ENCODE assay signal across 8 cellular contexts in the genomic region with DNA sequence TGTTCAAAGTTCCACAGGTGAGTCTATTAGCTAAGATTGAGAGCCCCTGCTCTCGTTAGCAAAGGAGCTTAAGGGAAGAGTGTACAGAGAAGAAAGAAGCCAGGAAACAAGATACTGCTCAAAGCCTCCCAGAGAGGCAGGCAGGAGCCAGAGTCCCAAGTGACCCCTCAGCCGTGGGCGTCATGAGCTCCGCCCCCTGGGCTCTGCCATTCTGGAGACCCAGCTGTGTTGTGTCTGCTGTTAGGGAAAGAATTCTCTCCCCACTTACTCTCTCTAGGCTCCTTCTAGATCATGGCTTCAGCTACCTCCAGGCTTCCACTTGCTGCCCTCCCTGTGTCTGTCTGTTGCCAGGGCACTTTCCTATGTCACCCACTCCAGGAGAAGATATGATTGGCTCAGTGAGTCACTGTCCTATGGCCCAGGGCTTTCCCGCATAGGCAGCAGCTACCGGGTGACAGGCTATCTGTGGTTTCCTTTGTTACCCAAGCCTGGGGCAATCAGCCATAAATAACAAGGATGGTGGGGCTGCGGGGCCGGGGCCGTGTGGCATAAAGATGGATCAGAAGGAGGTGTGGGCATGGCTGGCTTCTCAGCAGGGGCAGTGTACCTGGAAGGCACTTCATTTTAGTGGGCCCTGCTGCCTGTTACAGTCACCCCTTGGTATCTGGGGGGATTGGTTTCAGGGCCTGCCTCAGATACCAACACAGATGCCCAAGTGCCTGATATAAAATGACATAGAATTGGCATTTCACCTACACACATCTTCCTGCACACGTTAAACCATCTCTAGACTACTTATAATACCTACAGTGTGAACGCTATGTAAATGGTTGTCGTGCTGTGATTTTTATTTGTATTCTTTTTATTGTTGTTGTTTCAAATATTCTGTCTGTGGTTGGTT.
DNase-seq lines count a peak whose midpoint lies in the region; ATAC-seq lines count a peak whose summit lies in the region.

No MANE protein-coding gene starts in this region.

- ATAC-seq in T-helper 17 cell, result peak; percentile 65
- ATAC-seq in sciatic nerve, result peak; percentile 57
- ATAC-seq in HG03045 (IDR thresholded peaks at IDR 0.05; ENCODE audit: unreplicated experiment), result no peak

- H3K9me3 ChIP-seq in T-helper 17 cell (ENCODE audit: control insufficient read depth, low read length, poor library complexity, severe bottlenecking), result no peaks in the 10 kb centered on the region

- intact Hi-C loops in sciatic nerve (cut with DNase I), result no loop called here

- peaks cover 10% of the 10 kb centered on the region for H3K4me1 Mint-ChIP-seq in activated CD4-positive, alpha-beta T cell treated with anti-CD3 and anti-CD28 coated beads, Interleukin-2, amount 10 ng/mL, durations not matched to agents 7 days and 5 days
- H3K4me1 Mint-ChIP-seq in T-helper 17 cell, result peaks cover 5% of the 10 kb centered on the region

- peaks cover 2% of the 10 kb centered on the region for H3K36me3 Mint-ChIP-seq in activated CD4-positive, alpha-beta T cell treated with anti-CD3 and anti-CD28 coated beads, Interleukin-2, amount 10 ng/mL, durations not matched to agents 7 days and 5 days (ENCODE audit: low read depth)
- H3K36me3 Mint-ChIP-seq in T-helper 17 cell (ENCODE audit: low read depth), result no peaks in the 10 kb centered on the region

- no peaks in the 10 kb centered on the region for H3K9me3 Mint-ChIP-seq in activated CD4-positive, alpha-beta T cell treated with anti-CD3 and anti-CD28 coated beads, Interleukin-2, amount 10 ng/mL, durations not matched to agents 7 days and 5 days

- H3K4me3 Mint-ChIP-seq in activated CD4-positive, alpha-beta T cell treated with anti-CD3 and anti-CD28 coated beads, Interleukin-2, amount 10 ng/mL, durations not matched to agents 7 days and 5 days, result no peak overlapping the region
- H3K4me3 Mint-ChIP-seq in T-helper 17 cell, result no peak overlapping the region

- POLR2A ChIA-PET in activated CD4-positive, alpha-beta T cell treated with anti-CD3 and anti-CD28 coated beads, Interleukin-2, amount 10 ng/mL, durations not matched to agents 7 days and 5 days (lab: Charles Lee), result no interaction called here

- no peaks in the 10 kb centered on the region for H3K27me3 Mint-ChIP-seq in activated CD4-positive, alpha-beta T cell treated with anti-CD3 and anti-CD28 coated beads, Interleukin-2, amount 10 ng/mL, durations not matched to agents 7 days and 5 days
- no peaks in the 10 kb centered on the region for H3K27me3 Mint-ChIP-seq in T-helper 17 cell

- DNase-seq in activated CD4-positive, alpha-beta T cell treated with anti-CD3 and anti-CD28 coated beads for 48 hours, result peak; percentile 35
- DNase-seq in activated CD4-positive, alpha-beta T cell treated with anti-CD3 and anti-CD28 coated beads, Interleukin-2, amount 10 ng/mL, durations not matched to agents 7 days and 5 days, result no peak
- DNase-seq in T-helper 17 cell (no peak), foreskin melanocyte (peak; percentile 38), sciatic nerve (ENCODE audit: low spot score) (no peak), NCI-H446 (lab: John Stamatoyannopoulos, UW) (no peak), mesenteric fat pad (ENCODE audit: low spot score) (no peak)

- CTCF ChIA-PET in activated CD4-positive, alpha-beta T cell treated with anti-CD3 and anti-CD28 coated beads, Interleukin-2, amount 10 ng/mL, durations not matched to agents 7 days and 5 days (lab: Charles Lee), result interaction anchor here (0.9 to 1.1 kb wide), 2 partner anchors 11 kb away, joined by 3 read pairs; no protein-coding TSS in a partner anchor

- no peak overlapping the region for H3K27ac Mint-ChIP-seq in activated CD4-positive, alpha-beta T cell treated with anti-CD3 and anti-CD28 coated beads, Interleukin-2, amount 10 ng/mL, durations not matched to agents 7 days and 5 days
- peak overlapping the region; percentile 37 for H3K27ac Mint-ChIP-seq in T-helper 17 cell

Comparison
In these comparisons a context has a peak if more than half of its experiments do, and no peak if none do; other contexts are left out.
1. DNase-seq: peak in activated CD4-positive, alpha-beta T cell treated with anti-CD3 and anti-CD28 coated beads for 48 hours (single experiment) and foreskin melanocyte (single experiment); none in activated CD4-positive, alpha-beta T cell treated with anti-CD3 and anti-CD28 coated beads, Interleukin-2, amount 10 ng/mL, durations not matched to agents 7 days and 5 days (single experiment), T-helper 17 cell (0 of 3), sciatic nerve (single experiment), NCI-H446 (0 of 2) and mesenteric fat pad (single experiment).